Comparison of ENCODE assay signal across 1 cellular context in the genomic region with DNA sequence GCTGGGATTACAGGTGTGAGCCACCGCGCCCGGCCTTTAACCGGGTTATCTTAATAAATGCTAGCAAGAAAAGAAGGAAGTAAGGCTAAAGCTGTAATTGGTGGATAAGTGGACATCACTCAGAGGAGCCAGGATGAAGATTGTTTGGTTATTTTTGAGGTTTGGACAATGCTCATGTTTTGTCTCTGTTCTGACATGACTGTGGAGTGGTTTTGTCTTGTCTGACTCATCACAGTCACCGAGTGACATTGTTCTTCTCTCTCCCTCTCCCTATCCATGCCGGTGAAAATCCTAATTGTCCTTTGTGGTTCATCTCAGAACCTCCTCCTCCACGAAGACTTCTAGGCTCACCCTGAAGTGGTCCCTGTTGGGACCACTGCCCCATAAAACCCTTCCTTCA.
TF ChIP-seq lines count a peak whose summit lies in the region.

No MANE protein-coding gene starts in this region.

TF ChIP-seq in GM12878, 131 proteins besides CTCF, POLR2A, EP300 and RAD21 (continued from another document):
- TF ChIP-seq, protein P1, sequence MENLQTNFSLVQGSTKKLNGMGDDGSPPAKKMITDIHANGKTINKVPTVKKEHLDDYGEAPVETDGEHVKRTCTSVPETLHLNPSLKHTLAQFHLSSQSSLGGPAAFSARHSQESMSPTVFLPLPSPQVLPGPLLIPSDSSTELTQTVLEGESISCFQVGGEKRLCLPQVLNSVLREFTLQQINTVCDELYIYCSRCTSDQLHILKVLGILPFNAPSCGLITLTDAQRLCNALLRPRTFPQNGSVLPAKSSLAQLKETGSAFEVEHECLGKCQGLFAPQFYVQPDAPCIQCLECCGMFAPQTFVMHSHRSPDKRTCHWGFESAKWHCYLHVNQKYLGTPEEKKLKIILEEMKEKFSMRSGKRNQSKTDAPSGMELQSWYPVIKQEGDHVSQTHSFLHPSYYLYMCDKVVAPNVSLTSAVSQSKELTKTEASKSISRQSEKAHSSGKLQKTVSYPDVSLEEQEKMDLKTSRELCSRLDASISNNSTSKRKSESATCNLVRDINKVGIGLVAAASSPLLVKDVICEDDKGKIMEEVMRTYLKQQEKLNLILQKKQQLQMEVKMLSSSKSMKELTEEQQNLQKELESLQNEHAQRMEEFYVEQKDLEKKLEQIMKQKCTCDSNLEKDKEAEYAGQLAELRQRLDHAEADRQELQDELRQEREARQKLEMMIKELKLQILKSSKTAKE (IDR thresholded peaks at IDR 0.05; ENCODE audit: low read depth, poor library complexity, severe bottlenecking): no peak
- TF ChIP-seq CREM (IDR thresholded peaks at IDR 0.05; ENCODE audit: low read depth): peak; percentile 26; the same call in 1 of the 2 replicates
